ENCODE assay signal across 25 cellular contexts in genomic region chr5:5531371-5531770, GRCh38.
"Had no signal": no experiment of that assay in that cellular context is flagged by ENCODE, and none has a peak within 500 bp of the region (broad histone marks: within the 10 kb centered on the region; RNA-seq: fewer than 3 reads in every experiment).

No MANE protein-coding gene starts in this region.

- DNase-seq: activated CD4-positive, alpha-beta memory T cell treated with anti-CD3 and anti-CD28 coated beads, Interleukin-2, amount 10 ng/mL, durations not matched to agents 7 days and 5 days; activated CD4-positive, alpha-beta T cell treated with anti-CD3 and anti-CD28 coated beads for 1 hour; activated CD4-positive, alpha-beta T cell treated with anti-CD3 and anti-CD28 coated beads for 4 hours; activated CD4-positive, alpha-beta T cell treated with anti-CD3 and anti-CD28 coated beads, Interleukin-2, amount 10 ng/mL, durations not matched to agents 7 days and 5 days; activated CD4-positive, alpha-beta T cell treated with anti-CD3 and anti-CD28 coated beads, Interleukin-2, amount 50 U/mL, for 4 hours; activated CD8-positive, alpha-beta memory T cell treated with anti-CD3 and anti-CD28 coated beads, Interleukin-2, amount 50 U/mL, for 48 hours; activated gamma-delta T cell; activated naive CD4-positive, alpha-beta T cell treated with anti-CD3 and anti-CD28 coated beads, Interleukin-2, amount 50 U/mL, for 16 hours; activated naive CD4-positive, alpha-beta T cell treated with Interleukin-2 at 50 U/mL for 16 hours; activated T-cell treated with anti-CD3 and anti-CD28 coated beads for 4 hours; activated T-cell treated with anti-CD3 and anti-CD28 coated beads, Interleukin-2, amount 50 U/mL, for 24 hours; activated T-cell treated with anti-CD3 and anti-CD28 coated beads, Interleukin-2, amount 50 U/mL, for 72 hours; amniotic stem cell; brain microvascular endothelial cell; effector memory CD4-positive, alpha-beta T cell; endodermal cell; foreskin fibroblast; T-helper 2 cell had no signal

- H3K36me3 ChIP-seq: brain microvascular endothelial cell had no signal

- H3K4me1 Mint-ChIP-seq: activated CD4-positive, alpha-beta memory T cell treated with anti-CD3 and anti-CD28 coated beads, Interleukin-2, amount 10 ng/mL, durations not matched to agents 7 days and 5 days; activated CD4-positive, alpha-beta T cell treated with anti-CD3 and anti-CD28 coated beads, Interleukin-2, amount 10 ng/mL, durations not matched to agents 7 days and 5 days; central memory CD8-positive, alpha-beta T cell had no signal

- H3K27me3 ChIP-seq: brain microvascular endothelial cell had no signal

- H3K9me3 Mint-ChIP-seq: central memory CD8-positive, alpha-beta T cell had no signal

- H3K4me3 Mint-ChIP-seq: activated CD4-positive, alpha-beta memory T cell treated with anti-CD3 and anti-CD28 coated beads, Interleukin-2, amount 10 ng/mL, durations not matched to agents 7 days and 5 days; activated CD4-positive, alpha-beta T cell treated with anti-CD3 and anti-CD28 coated beads, Interleukin-2, amount 10 ng/mL, durations not matched to agents 7 days and 5 days; activated naive CD8-positive, alpha-beta T cell; activated T-cell treated with anti-CD3 and anti-CD28 coated beads, Interleukin-2, amount 50 U/mL, for 24 hours; activated T-cell treated with anti-CD3 and anti-CD28 coated beads, Interleukin-2, amount 50 U/mL, for 72 hours; central memory CD8-positive, alpha-beta T cell; dendritic cell treated with granulocyte-macrophage colony-stimulating factor and Interleukin-4, amounts not matched to agents 40 ng/mL and 50 ng/mL, for 4 days; endodermal cell; WTC11 had no signal

- H3K27me3 Mint-ChIP-seq: dendritic cell treated with granulocyte-macrophage colony-stimulating factor and Interleukin-4, amounts not matched to agents 40 ng/mL and 50 ng/mL, for 4 days had no signal

- ATAC-seq: activated T-cell treated with anti-CD3 and anti-CD28 coated beads, Interleukin-2, amount 50 U/mL, for 72 hours; esophagus mucosa; WTC11 had no signal

- H3K36me3 Mint-ChIP-seq: activated naive CD8-positive, alpha-beta T cell had no signal

- H3K4me3 ChIP-seq: coronary artery, dorsolateral prefrontal cortex had no signal

- H3K27ac Mint-ChIP-seq: activated CD4-positive, alpha-beta memory T cell treated with anti-CD3 and anti-CD28 coated beads, Interleukin-2, amount 10 ng/mL, durations not matched to agents 7 days and 5 days; activated CD4-positive, alpha-beta T cell treated with anti-CD3 and anti-CD28 coated beads, Interleukin-2, amount 10 ng/mL, durations not matched to agents 7 days and 5 days; activated naive CD8-positive, alpha-beta T cell; activated T-cell treated with anti-CD3 and anti-CD28 coated beads, Interleukin-2, amount 50 U/mL, for 24 hours; activated T-cell treated with anti-CD3 and anti-CD28 coated beads, Interleukin-2, amount 50 U/mL, for 72 hours; dendritic cell treated with granulocyte-macrophage colony-stimulating factor and Interleukin-4, amounts not matched to agents 40 ng/mL and 50 ng/mL, for 4 days; endodermal cell; WTC11 had no signal

- H3K27ac ChIP-seq: brain microvascular endothelial cell, coronary artery had no signal
